In the genomic region with DNA sequence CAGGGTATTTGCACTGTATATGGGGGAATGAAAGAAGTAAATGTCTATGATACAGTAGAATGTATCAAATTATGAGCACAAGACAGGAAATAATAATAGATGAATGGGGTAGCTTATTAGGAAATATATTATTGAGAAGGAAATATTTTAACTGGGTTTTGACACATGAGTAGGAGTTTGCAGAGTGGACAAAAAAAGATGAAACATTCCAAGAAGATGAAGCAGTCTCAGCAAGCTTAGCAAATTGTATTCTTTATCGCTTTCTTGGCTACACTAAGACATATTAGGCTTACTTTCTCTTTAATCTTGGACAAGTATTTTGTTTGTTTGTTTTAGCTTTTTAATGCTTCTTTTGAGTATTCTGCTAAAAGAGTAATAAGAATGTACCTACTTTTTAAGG, we compare ENCODE assay signal across 14 cellular contexts. TPM values are rescaled to one million over a fixed set of nuclear protein-coding genes. Genes with fewer than 3 reads are reported as not detected.
DNase-seq lines count a peak whose midpoint lies in the region; ATAC-seq and TF ChIP-seq lines count a peak whose summit lies in the region.
"Had no signal": no experiment of that assay in that cellular context is flagged by ENCODE, and none has a peak within 500 bp of the region (broad histone marks: within the 10 kb centered on the region; RNA-seq: fewer than 3 reads in every experiment).

No MANE protein-coding gene starts in this region.

- intact Hi-C loops in Calu3 (cut with micrococcal nuclease; ENCODE audit: unreplicated experiment) = no loop called here
- intact Hi-C loops in activated T-helper 1 cell treated with anti-CD3 and anti-CD28 coated beads, Interleukin-12 subunit alpha, Interleukin-12 subunit beta, Interleukin-2, Interleukin-4 antibody, amounts not matched to agents 30 ng/mL and 10 ng/mL and 1 ng/mL, durations not matched to agents 14 hours and 24 hours and 36 hours (cut with micrococcal nuclease) = no loop called here

- H3K27me3 Mint-ChIP-seq in Calu3 (ENCODE audit: unreplicated experiment) = no peaks in the 10 kb centered on the region
- H3K27me3 Mint-ChIP-seq in HFFc6 (ENCODE audit: insufficient read depth) = no peaks in the 10 kb centered on the region
- H3K27me3 Mint-ChIP-seq in activated T-helper 1 cell treated with anti-CD3 and anti-CD28 coated beads, Interleukin-12 subunit alpha, Interleukin-12 subunit beta, Interleukin-2, Interleukin-4 antibody, amounts not matched to agents 30 ng/mL and 10 ng/mL and 1 ng/mL, durations not matched to agents 14 hours and 24 hours and 36 hours (ENCODE audit: insufficient read depth) = peaks cover 6% of the 10 kb centered on the region
- no peaks in the 10 kb centered on the region for H3K27me3 Mint-ChIP-seq in nephron (ENCODE audit: low read depth)

- H3K4me1 Mint-ChIP-seq in Calu3 (ENCODE audit: low read depth, unreplicated experiment) (peaks cover 51% of the 10 kb centered on the region), HFFc6 (ENCODE audit: low read depth) (peaks cover 83% of the 10 kb centered on the region), nephron (peaks cover 32% of the 10 kb centered on the region)
- no peaks in the 10 kb centered on the region for H3K4me1 Mint-ChIP-seq in activated T-helper 1 cell treated with anti-CD3 and anti-CD28 coated beads, Interleukin-12 subunit alpha, Interleukin-12 subunit beta, Interleukin-2, Interleukin-4 antibody, amounts not matched to agents 30 ng/mL and 10 ng/mL and 1 ng/mL, durations not matched to agents 14 hours and 24 hours and 36 hours (ENCODE audit: low read depth)

- no peak overlapping the region for H3K4me3 Mint-ChIP-seq in Calu3 (ENCODE audit: low read depth, unreplicated experiment)
- peak overlapping the region; percentile 44 for H3K4me3 Mint-ChIP-seq in HFFc6
- H3K4me3 Mint-ChIP-seq in activated T-helper 1 cell treated with anti-CD3 and anti-CD28 coated beads, Interleukin-12 subunit alpha, Interleukin-12 subunit beta, Interleukin-2, Interleukin-4 antibody, amounts not matched to agents 30 ng/mL and 10 ng/mL and 1 ng/mL, durations not matched to agents 14 hours and 24 hours and 36 hours = no peak overlapping the region
- no peak overlapping the region for H3K4me3 Mint-ChIP-seq in nephron

- H3K36me3 Mint-ChIP-seq in Calu3 (ENCODE audit: insufficient read depth, unreplicated experiment) (no peaks in the 10 kb centered on the region), HFFc6 (ENCODE audit: low read depth) (peaks cover 19% of the 10 kb centered on the region), nephron (ENCODE audit: low read depth) (no peaks in the 10 kb centered on the region)
- no peaks in the 10 kb centered on the region for H3K36me3 Mint-ChIP-seq in activated T-helper 1 cell treated with anti-CD3 and anti-CD28 coated beads, Interleukin-12 subunit alpha, Interleukin-12 subunit beta, Interleukin-2, Interleukin-4 antibody, amounts not matched to agents 30 ng/mL and 10 ng/mL and 1 ng/mL, durations not matched to agents 14 hours and 24 hours and 36 hours (ENCODE audit: low read depth)

- DNase-seq in Calu3 (no peak), HFFc6 (peak; percentile 68), MV-4-11 (lab: John Stamatoyannopoulos, UW) (no peak)
- no peak for DNase-seq in activated T-helper 1 cell treated with anti-CD3 and anti-CD28 coated beads, Interleukin-12 subunit alpha, Interleukin-12 subunit beta, Interleukin-2, Interleukin-4 antibody, amounts not matched to agents 30 ng/mL and 10 ng/mL and 1 ng/mL, durations not matched to agents 14 hours and 24 hours and 36 hours (ENCODE audit: low spot score)
- DNase-seq: C1 segment of cervical spinal cord, DND-41, H7, NCI-H1417, NCI-H187 treated with DMSO at 0.1 percent for 48 hours, NCI-H446, NCI-H69 had no signal

- H3K27ac Mint-ChIP-seq in Calu3 (ENCODE audit: unreplicated experiment) = peak overlapping the region; percentile 7
- H3K27ac Mint-ChIP-seq in HFFc6 = peak overlapping the region; percentile 95
- peak overlapping the region; percentile 44 for H3K27ac Mint-ChIP-seq in activated T-helper 1 cell treated with anti-CD3 and anti-CD28 coated beads, Interleukin-12 subunit alpha, Interleukin-12 subunit beta, Interleukin-2, Interleukin-4 antibody, amounts not matched to agents 30 ng/mL and 10 ng/mL and 1 ng/mL, durations not matched to agents 14 hours and 24 hours and 36 hours
- peak overlapping the region; percentile 5 to 91 (median 56) for H3K27ac Mint-ChIP-seq in nephron

- no TSS peak for BruUV-seq in Calu3 (replicated peaks; lab: Mats Ljungman, UMichigan)

- CTCF ChIA-PET in Calu3 (lab: Charles Lee) = interaction anchor here (0.6 kb wide), 2 partner anchors 16 to 175 kb away, joined by 3 to 5 read pairs; no protein-coding TSS in a partner anchor

- no peak for ATAC-seq in GM21576 (IDR thresholded peaks at IDR 0.05; ENCODE audit: unreplicated experiment)
- ATAC-seq in HG02759 (IDR thresholded peaks at IDR 0.05; ENCODE audit: unreplicated experiment) = no peak

- H3K9me3 Mint-ChIP-seq in Calu3 (ENCODE audit: low read depth, unreplicated experiment) (peaks cover 5% of the 10 kb centered on the region), HFFc6 (no peaks in the 10 kb centered on the region), nephron (peaks cover 8% of the 10 kb centered on the region)
- H3K9me3 Mint-ChIP-seq in activated T-helper 1 cell treated with anti-CD3 and anti-CD28 coated beads, Interleukin-12 subunit alpha, Interleukin-12 subunit beta, Interleukin-2, Interleukin-4 antibody, amounts not matched to agents 30 ng/mL and 10 ng/mL and 1 ng/mL, durations not matched to agents 14 hours and 24 hours and 36 hours = no peaks in the 10 kb centered on the region

- TF ChIP-seq CTCF in Calu3 (IDR thresholded peaks at IDR 0.05; ENCODE audit: unreplicated experiment) (no peak), HFFc6 (IDR thresholded peaks at IDR 0.05) (no peak), nephron (IDR thresholded peaks at IDR 0.05; ENCODE audit: unreplicated experiment in 3 of 3) (no peak)

RNA-seq across cellular contexts. Expression of gene KRTAP4-9, which starts 1.3 kb away (rescaled TPM):
- not detected in 2 replicates for total RNA-seq in Calu3 (2022)
- total RNA-seq in HFFc6 (2021; fragmentation: NEBNext Ultra II Directional; extraction: Animal tissue kit (Norgen Biotek cat#: 25700)) = under 1 TPM in 2 of 6 experiments, not detected in 4; 0.85 to 0.90 TPM
- not detected in 2 replicates for total RNA-seq in activated T-helper 1 cell treated with anti-CD3 and anti-CD28 coated beads, Interleukin-12 subunit alpha, Interleukin-12 subunit beta, Interleukin-2, Interleukin-4 antibody, amounts not matched to agents 30 ng/mL and 10 ng/mL and 1 ng/mL, durations not matched to agents 14 hours and 24 hours and 36 hours
- total RNA-seq: H7 had no signal

RNA-seq across cellular contexts. Expression of gene KRTAP4-16, which starts 1.9 kb away (rescaled TPM):
- not detected in 2 replicates for total RNA-seq in Calu3 (2022)
- total RNA-seq in HFFc6 (2021; fragmentation: NEBNext Ultra II Directional; extraction: Animal tissue kit (Norgen Biotek cat#: 25700)) = not detected
- total RNA-seq in activated T-helper 1 cell treated with anti-CD3 and anti-CD28 coated beads, Interleukin-12 subunit alpha, Interleukin-12 subunit beta, Interleukin-2, Interleukin-4 antibody, amounts not matched to agents 30 ng/mL and 10 ng/mL and 1 ng/mL, durations not matched to agents 14 hours and 24 hours and 36 hours = not detected in 2 replicates
- total RNA-seq: H7 had no signal

RNA-seq across cellular contexts. Expression of gene KRTAP4-8, which starts 6.0 kb away (rescaled TPM):
- not detected in 2 replicates for total RNA-seq in Calu3 (2022)
- not detected for total RNA-seq in HFFc6 (2021; fragmentation: NEBNext Ultra II Directional; extraction: Animal tissue kit (Norgen Biotek cat#: 25700))
- total RNA-seq in activated T-helper 1 cell treated with anti-CD3 and anti-CD28 coated beads, Interleukin-12 subunit alpha, Interleukin-12 subunit beta, Interleukin-2, Interleukin-4 antibody, amounts not matched to agents 30 ng/mL and 10 ng/mL and 1 ng/mL, durations not matched to agents 14 hours and 24 hours and 36 hours = not detected in 2 replicates
- total RNA-seq: H7 had no signal

RNA-seq across cellular contexts. Expression of gene KRTAP4-11, which starts 14.3 kb away (rescaled TPM):
- not detected in 2 replicates for total RNA-seq in Calu3 (2022)
- not detected for total RNA-seq in HFFc6 (2021; fragmentation: NEBNext Ultra II Directional; extraction: Animal tissue kit (Norgen Biotek cat#: 25700))
- not detected in 2 replicates for total RNA-seq in activated T-helper 1 cell treated with anti-CD3 and anti-CD28 coated beads, Interleukin-12 subunit alpha, Interleukin-12 subunit beta, Interleukin-2, Interleukin-4 antibody, amounts not matched to agents 30 ng/mL and 10 ng/mL and 1 ng/mL, durations not matched to agents 14 hours and 24 hours and 36 hours
- total RNA-seq: H7 had no signal

RNA-seq across cellular contexts. Expression of gene KRTAP4-7, which starts 19.9 kb away (rescaled TPM):
- not detected in 2 replicates for total RNA-seq in Calu3 (2022)
- not detected for total RNA-seq in HFFc6 (2021; fragmentation: NEBNext Ultra II Directional; extraction: Animal tissue kit (Norgen Biotek cat#: 25700))
- not detected in 2 replicates for total RNA-seq in activated T-helper 1 cell treated with anti-CD3 and anti-CD28 coated beads, Interleukin-12 subunit alpha, Interleukin-12 subunit beta, Interleukin-2, Interleukin-4 antibody, amounts not matched to agents 30 ng/mL and 10 ng/mL and 1 ng/mL, durations not matched to agents 14 hours and 24 hours and 36 hours
- total RNA-seq: H7 had no signal

Comparison
In these comparisons a context has a peak if more than half of its experiments do, and no peak if none do; other contexts are left out.
1. H3K27ac Mint-ChIP-seq: peak in every context shown above with its lines; median percentile 95 in HFFc6; 56 in nephron; 44 in activated T-helper 1 cell treated with anti-CD3 and anti-CD28 coated beads, Interleukin-12 subunit alpha, Interleukin-12 subunit beta, Interleukin-2, Interleukin-4 antibody, amounts not matched to agents 30 ng/mL and 10 ng/mL and 1 ng/mL, durations not matched to agents 14 hours and 24 hours and 36 hours; 7 in Calu3.